17 cellular contexts compared by ENCODE assay signal in genomic region chr7:99456288-99456687, GRCh38. TPM values are rescaled to one million over a fixed set of nuclear protein-coding genes. Genes with fewer than 3 reads are reported as not detected.
DNase-seq lines count a peak whose midpoint lies in the region; ATAC-seq, FAIRE-seq and TF ChIP-seq lines count a peak whose summit lies in the region.
"Had no signal": no experiment of that assay in that cellular context is flagged by ENCODE, and none has a peak within 500 bp of the region (broad histone marks: within the 10 kb centered on the region; RNA-seq: fewer than 3 reads in every experiment).

No MANE protein-coding gene starts in this region.

- H3K27me3 ChIP-seq in endodermal cell (ENCODE audit: control insufficient read depth, insufficient read depth, low read length, poor library complexity, severe bottlenecking) (no peaks in the 10 kb centered on the region), prostate gland (replicated peaks; ENCODE audit: insufficient read depth) (no peaks in the 10 kb centered on the region)

- peaks cover 35% of the 10 kb centered on the region for H3K36me3 Mint-ChIP-seq in activated CD4-positive, alpha-beta T cell treated with anti-CD3 and anti-CD28 coated beads, Interleukin-2, amount 10 ng/mL, durations not matched to agents 7 days and 5 days (ENCODE audit: low read depth)
- H3K36me3 Mint-ChIP-seq in activated CD4-positive, alpha-beta T cell treated with anti-CD3 and anti-CD28 coated beads, Interleukin-2, amount 10 ng/mL, durations not matched to agents 24 days and 14 days (ENCODE audit: low read depth), result peaks cover 56% of the 10 kb centered on the region
- H3K36me3 Mint-ChIP-seq in endodermal cell (ENCODE audit: low read depth) (peaks cover 86% of the 10 kb centered on the region), progenitor cell of endocrine pancreas (ENCODE audit: insufficient read depth) (peaks cover 16% of the 10 kb centered on the region)

- WGBS in endodermal cell (ENCODE audit: insufficient coverage in 1 of 2, insufficient read length in 1 of 2), 2 experiments, result 93 to 95% methylated on average over 12 to 13 of the region's 13 CpGs
- 64% methylated on average over 13 of the region's 13 CpGs for WGBS in prostate gland

- no peak overlapping the region for H3K9ac ChIP-seq in endodermal cell (ENCODE audit: extremely low read depth, low read length, poor library complexity, severe bottlenecking)

- no peak for DNase-seq in activated CD4-positive, alpha-beta T cell treated with anti-CD3 and anti-CD28 coated beads, Interleukin-2, amount 10 ng/mL, durations not matched to agents 7 days and 5 days
- no peak for DNase-seq in activated CD4-positive, alpha-beta T cell treated with anti-CD3 and anti-CD28 coated beads, Interleukin-2, amount 10 ng/mL, durations not matched to agents 24 days and 14 days
- DNase-seq in GM12891 (ENCODE audit: insufficient read length, low spot score), result no peak
- DNase-seq in endodermal cell, result no peak
- DNase-seq in progenitor cell of endocrine pancreas (ENCODE audit: low spot score, unreplicated experiment), result no peak
- no peak for DNase-seq in mesenteric fat pad (ENCODE audit: low spot score)
- no peak for DNase-seq in prostate gland (ENCODE audit: low spot score)
- DNase-seq: NCI-H146; NCI-H2081 treated with DMSO at 0.1 percent for 48 hours; NCI-H2227 treated with DMSO at 0.1 percent for 48 hours; NCI-H69; NK-92 treated with Interleukin-12 subunit alpha and Interleukin-12 subunit beta, amount 100 ng/mL, for 24 hours; OCI-M1 had no signal

- H3K27me3 Mint-ChIP-seq in activated CD4-positive, alpha-beta T cell treated with anti-CD3 and anti-CD28 coated beads, Interleukin-2, amount 10 ng/mL, durations not matched to agents 7 days and 5 days, result no peaks in the 10 kb centered on the region
- H3K27me3 Mint-ChIP-seq in activated CD4-positive, alpha-beta T cell treated with anti-CD3 and anti-CD28 coated beads, Interleukin-2, amount 10 ng/mL, durations not matched to agents 24 days and 14 days, result no peaks in the 10 kb centered on the region
- H3K27me3 Mint-ChIP-seq in endodermal cell (ENCODE audit: insufficient read depth), result no peaks in the 10 kb centered on the region
- no peaks in the 10 kb centered on the region for H3K27me3 Mint-ChIP-seq in progenitor cell of endocrine pancreas

- intact Hi-C loops in activated CD4-positive, alpha-beta T cell treated with anti-CD3 and anti-CD28 coated beads, Interleukin-2, amount 10 ng/mL, durations not matched to agents 24 days and 14 days (cut with micrococcal nuclease), result no loop called here
- intact Hi-C loops in prostate gland (cut with DNase I), result no loop called here

- TF ChIP-seq POLR2A in GM12891 (IDR thresholded peaks at IDR 0.05; ENCODE audit: low read depth, low read length) (no peak), prostate gland (IDR thresholded peaks at IDR 0.05) (no peak)

- H3K27ac ChIP-seq in endodermal cell (ENCODE audit: low read depth, low read length), result peak overlapping the region; percentile 38
- no peak overlapping the region for H3K27ac ChIP-seq in prostate gland
- H3K27ac ChIP-seq: A549 had no signal

- TF ChIP-seq CTCF in endodermal cell (conservative IDR thresholded peaks at IDR 0.05), result no peak
- TF ChIP-seq CTCF in progenitor cell of endocrine pancreas (IDR thresholded peaks at IDR 0.05; ENCODE audit: unreplicated experiment), result no peak
- no peak for TF ChIP-seq CTCF in prostate gland (IDR thresholded peaks at IDR 0.05)

- H3K36me3 ChIP-seq in endodermal cell (ENCODE audit: control insufficient read depth, insufficient read depth, low read length), result peaks cover 92% of the 10 kb centered on the region
- peaks cover 0 to 28% of the 10 kb centered on the region in 2 donors for H3K36me3 ChIP-seq in prostate gland

- no peak for ATAC-seq in HG03196 (IDR thresholded peaks at IDR 0.05; ENCODE audit: unreplicated experiment)
- ATAC-seq: A549, HCT116 had no signal

- H3K27ac Mint-ChIP-seq in activated CD4-positive, alpha-beta T cell treated with anti-CD3 and anti-CD28 coated beads, Interleukin-2, amount 10 ng/mL, durations not matched to agents 7 days and 5 days, result peak overlapping the region; percentile 20
- no peak overlapping the region for H3K27ac Mint-ChIP-seq in activated CD4-positive, alpha-beta T cell treated with anti-CD3 and anti-CD28 coated beads, Interleukin-2, amount 10 ng/mL, durations not matched to agents 24 days and 14 days
- no peak overlapping the region for H3K27ac Mint-ChIP-seq in endodermal cell
- H3K27ac Mint-ChIP-seq in progenitor cell of endocrine pancreas, result peak overlapping the region; percentile 73

- peaks cover 8% of the 10 kb centered on the region for H3K4me1 Mint-ChIP-seq in activated CD4-positive, alpha-beta T cell treated with anti-CD3 and anti-CD28 coated beads, Interleukin-2, amount 10 ng/mL, durations not matched to agents 7 days and 5 days
- peaks cover 12% of the 10 kb centered on the region for H3K4me1 Mint-ChIP-seq in activated CD4-positive, alpha-beta T cell treated with anti-CD3 and anti-CD28 coated beads, Interleukin-2, amount 10 ng/mL, durations not matched to agents 24 days and 14 days
- no peaks in the 10 kb centered on the region for H3K4me1 Mint-ChIP-seq in endodermal cell
- H3K4me1 Mint-ChIP-seq in progenitor cell of endocrine pancreas (ENCODE audit: low read depth), result no peaks in the 10 kb centered on the region

- H3K9me3 ChIP-seq in endodermal cell (ENCODE audit: control insufficient read depth, low read length) (no peaks in the 10 kb centered on the region), prostate gland (no peaks in the 10 kb centered on the region)
- H3K9me3 ChIP-seq: A549 had no signal

- POLR2A ChIA-PET in activated CD4-positive, alpha-beta T cell treated with anti-CD3 and anti-CD28 coated beads, Interleukin-2, amount 10 ng/mL, durations not matched to agents 7 days and 5 days (lab: Charles Lee), result interaction anchor here (0.6 kb wide), 1 partner anchor 17 kb away, joined by 3 read pairs; no protein-coding TSS in a partner anchor

- H3K4me3 ChIP-seq in endodermal cell (ENCODE audit: low read length) (no peak overlapping the region), prostate gland (no peak overlapping the region)
- H3K4me3 ChIP-seq: A549 had no signal

- CTCF ChIA-PET in activated CD4-positive, alpha-beta T cell treated with anti-CD3 and anti-CD28 coated beads, Interleukin-2, amount 10 ng/mL, durations not matched to agents 7 days and 5 days (lab: Charles Lee), result interaction anchor here (2.2 kb wide), 1 partner anchor 9 kb away, joined by 8 read pairs; the partner anchor contains the start of gene ATP5MF

- no peak for FAIRE-seq in GM12891 (lab: Jason Lieb, UNC)
- FAIRE-seq: A549, D721Med had no signal

- H3K9me3 Mint-ChIP-seq in activated CD4-positive, alpha-beta T cell treated with anti-CD3 and anti-CD28 coated beads, Interleukin-2, amount 10 ng/mL, durations not matched to agents 7 days and 5 days, result no peaks in the 10 kb centered on the region
- H3K9me3 Mint-ChIP-seq in activated CD4-positive, alpha-beta T cell treated with anti-CD3 and anti-CD28 coated beads, Interleukin-2, amount 10 ng/mL, durations not matched to agents 24 days and 14 days, result no peaks in the 10 kb centered on the region
- H3K9me3 Mint-ChIP-seq in endodermal cell, result peaks cover 3% of the 10 kb centered on the region
- no peaks in the 10 kb centered on the region for H3K9me3 Mint-ChIP-seq in progenitor cell of endocrine pancreas (ENCODE audit: low read depth)

- H3K4me1 ChIP-seq in endodermal cell (ENCODE audit: control insufficient read depth, insufficient read depth, low read length), result no peaks in the 10 kb centered on the region
- peaks cover 9% of the 10 kb centered on the region for H3K4me1 ChIP-seq in prostate gland (replicated peaks)
- H3K4me1 ChIP-seq: A549 had no signal

- H3K4me3 Mint-ChIP-seq in activated CD4-positive, alpha-beta T cell treated with anti-CD3 and anti-CD28 coated beads, Interleukin-2, amount 10 ng/mL, durations not matched to agents 7 days and 5 days, result no peak overlapping the region
- no peak overlapping the region for H3K4me3 Mint-ChIP-seq in activated CD4-positive, alpha-beta T cell treated with anti-CD3 and anti-CD28 coated beads, Interleukin-2, amount 10 ng/mL, durations not matched to agents 24 days and 14 days
- H3K4me3 Mint-ChIP-seq in endodermal cell (no peak overlapping the region), progenitor cell of endocrine pancreas (ENCODE audit: low read depth) (no peak overlapping the region)

RNA-seq across cellular contexts. Expression of gene ATP5MF, which starts 9.7 kb away (rescaled TPM):
- 100 to 1,000 TPM; 369 to 370 TPM for total RNA-seq in activated CD4-positive, alpha-beta T cell treated with anti-CD3 and anti-CD28 coated beads, Interleukin-2, amount 10 ng/mL, durations not matched to agents 7 days and 5 days
- 380 and 393 TPM in 2 replicates for total RNA-seq in activated CD4-positive, alpha-beta T cell treated with anti-CD3 and anti-CD28 coated beads, Interleukin-2, amount 10 ng/mL, durations not matched to agents 24 days and 14 days
- polyA plus RNA-seq in GM12891 (2012; ENCODE audit: low read depth, missing spikeins), result 1,333 TPM
- total RNA-seq in endodermal cell (100 to 1,000 TPM; 455 to 472 TPM), progenitor cell of endocrine pancreas (328 and 330 TPM in 2 replicates), mesenteric fat pad (256 TPM), prostate gland (100 to 1,000 TPM; 797 to 850 TPM)
- polyA plus RNA-seq in endodermal cell (2013, experiment 1 of 2), result 477 TPM
- polyA plus RNA-seq in endodermal cell (2013, experiment 2 of 2), result 427 TPM

RNA-seq across cellular contexts. Expression of gene ZNF789, which starts 16.4 kb away (rescaled TPM):
- 10 to 100 TPM; 28.1 to 28.2 TPM for total RNA-seq in activated CD4-positive, alpha-beta T cell treated with anti-CD3 and anti-CD28 coated beads, Interleukin-2, amount 10 ng/mL, durations not matched to agents 7 days and 5 days
- 22.6 and 23.6 TPM in 2 replicates for total RNA-seq in activated CD4-positive, alpha-beta T cell treated with anti-CD3 and anti-CD28 coated beads, Interleukin-2, amount 10 ng/mL, durations not matched to agents 24 days and 14 days
- 22.0 TPM for polyA plus RNA-seq in GM12891 (2012; ENCODE audit: low read depth, missing spikeins)
- 10 to 100 TPM; 13.7 to 16.5 TPM for total RNA-seq in endodermal cell
- 14.0 TPM for polyA plus RNA-seq in endodermal cell (2013, experiment 1 of 2)
- 11.0 TPM for polyA plus RNA-seq in endodermal cell (2013, experiment 2 of 2)
- 26.7 and 27.4 TPM in 2 replicates for total RNA-seq in progenitor cell of endocrine pancreas
- total RNA-seq in mesenteric fat pad, result 7.8 TPM
- total RNA-seq in prostate gland, result 10 to 100 TPM; 20.6 to 25.2 TPM

RNA-seq across cellular contexts. Expression of gene CPSF4, which starts 17.5 kb away (rescaled TPM):
- total RNA-seq in activated CD4-positive, alpha-beta T cell treated with anti-CD3 and anti-CD28 coated beads, Interleukin-2, amount 10 ng/mL, durations not matched to agents 7 days and 5 days, result 10 to 100 TPM; 58.5 to 61.9 TPM
- total RNA-seq in activated CD4-positive, alpha-beta T cell treated with anti-CD3 and anti-CD28 coated beads, Interleukin-2, amount 10 ng/mL, durations not matched to agents 24 days and 14 days, result 83.5 and 89.0 TPM in 2 replicates
- polyA plus RNA-seq in GM12891 (2012; ENCODE audit: low read depth, missing spikeins), result 37.3 TPM
- total RNA-seq in endodermal cell (100 to 1,000 TPM in 1 of 2 donors, 10 to 100 TPM in 1; 87.3 to 126 TPM), progenitor cell of endocrine pancreas (77.4 and 86.9 TPM in 2 replicates), mesenteric fat pad (54.7 TPM), prostate gland (10 to 100 TPM; 40.4 to 97.4 TPM)
- polyA plus RNA-seq in endodermal cell (2013, experiment 1 of 2), result 89.5 TPM
- polyA plus RNA-seq in endodermal cell (2013, experiment 2 of 2), result 81.8 TPM

RNA-seq across cellular contexts. Expression of gene PTCD1, which starts 17.7 kb away (rescaled TPM):
- total RNA-seq in activated CD4-positive, alpha-beta T cell treated with anti-CD3 and anti-CD28 coated beads, Interleukin-2, amount 10 ng/mL, durations not matched to agents 7 days and 5 days, result 1 to 10 TPM; 5.7 to 8.6 TPM
- total RNA-seq in activated CD4-positive, alpha-beta T cell treated with anti-CD3 and anti-CD28 coated beads, Interleukin-2, amount 10 ng/mL, durations not matched to agents 24 days and 14 days, result 10.5 and 10.7 TPM in 2 replicates
- 4.4 TPM for polyA plus RNA-seq in GM12891 (2012; ENCODE audit: low read depth, missing spikeins)
- total RNA-seq in endodermal cell (10 to 100 TPM; 11.9 to 12.5 TPM), progenitor cell of endocrine pancreas (12.0 and 16.8 TPM in 2 replicates), mesenteric fat pad (11.7 TPM), prostate gland (10 to 100 TPM in 1 of 2 donors, 1 to 10 TPM in 1; 9.1 to 11.8 TPM)
- polyA plus RNA-seq in endodermal cell (2013, experiment 1 of 2), result 5.8 TPM
- 5.2 TPM for polyA plus RNA-seq in endodermal cell (2013, experiment 2 of 2)

RNA-seq across cellular contexts. Expression of gene ZNF394, which starts 43.8 kb away (rescaled TPM):
- total RNA-seq in activated CD4-positive, alpha-beta T cell treated with anti-CD3 and anti-CD28 coated beads, Interleukin-2, amount 10 ng/mL, durations not matched to agents 7 days and 5 days, result 10 to 100 TPM; 52.1 to 53.1 TPM
- total RNA-seq in activated CD4-positive, alpha-beta T cell treated with anti-CD3 and anti-CD28 coated beads, Interleukin-2, amount 10 ng/mL, durations not matched to agents 24 days and 14 days, result 38.1 and 38.7 TPM in 2 replicates
- 22.7 TPM for polyA plus RNA-seq in GM12891 (2012; ENCODE audit: low read depth, missing spikeins)
- 10 to 100 TPM; 21.0 to 22.0 TPM for total RNA-seq in endodermal cell
- 14.2 TPM for polyA plus RNA-seq in endodermal cell (2013, experiment 1 of 2)
- 11.8 TPM for polyA plus RNA-seq in endodermal cell (2013, experiment 2 of 2)
- total RNA-seq in progenitor cell of endocrine pancreas, result 23.7 and 24.8 TPM in 2 replicates
- 24.4 TPM for total RNA-seq in mesenteric fat pad
- 10 to 100 TPM; 37.4 to 37.8 TPM for total RNA-seq in prostate gland

Comparison
In these comparisons a context has a peak if more than half of its experiments do, and no peak if none do; other contexts are left out.
1. H3K27ac Mint-ChIP-seq: peak in activated CD4-positive, alpha-beta T cell treated with anti-CD3 and anti-CD28 coated beads, Interleukin-2, amount 10 ng/mL, durations not matched to agents 7 days and 5 days (single experiment) and progenitor cell of endocrine pancreas (single experiment); none in activated CD4-positive, alpha-beta T cell treated with anti-CD3 and anti-CD28 coated beads, Interleukin-2, amount 10 ng/mL, durations not matched to agents 24 days and 14 days (single experiment) and endodermal cell (single experiment).